Comparison of ENCODE assay signal across 8 cellular contexts in genomic region chr19:1269065-1269477, GRCh38. TPM values are rescaled to one million over a fixed set of nuclear protein-coding genes. Genes with fewer than 3 reads are reported as not detected.
DNase-seq lines count a peak whose midpoint lies in the region; ATAC-seq and TF ChIP-seq lines count a peak whose summit lies in the region.

Gene CIRBP (plus strand): TSS chr19:1269332. CDS start chr19:1270934, 1,602 bp downstream.

- H3K27ac ChIP-seq in heart right ventricle (peak within 1 kb of the TSS; percentile 91 to 100 (median 98)), upper lobe of right lung (peak within 1 kb of the TSS; percentile 95)

- no peaks in the 10 kb centered on the region for H3K27me3 Mint-ChIP-seq in T-helper 1 cell treated with Interleukin-12 subunit alpha and Interleukin-12 subunit beta and Interleukin-4 antibody, amounts not matched to agents 30 μg/mL and 1 μg/mL, for 36 hours (ENCODE audit: low read depth)
- peaks cover 9% of the 10 kb centered on the region for H3K27me3 Mint-ChIP-seq in progenitor cell of endocrine pancreas

- H3K4me1 Mint-ChIP-seq in T-helper 1 cell treated with Interleukin-12 subunit alpha and Interleukin-12 subunit beta and Interleukin-4 antibody, amounts not matched to agents 30 μg/mL and 1 μg/mL, for 36 hours (ENCODE audit: low read depth), result peaks cover 53% of the 10 kb centered on the region
- H3K4me1 Mint-ChIP-seq in progenitor cell of endocrine pancreas (ENCODE audit: low read depth), result peaks cover 48% of the 10 kb centered on the region

- intact Hi-C loops in heart right ventricle (cut with DNase I) (loop anchor here in 1 of 10 donors (2.0 kb wide), 1 partner anchor 58 kb away; no protein-coding TSS in a partner anchor), upper lobe of right lung (cut with DNase I) (no loop called here)

- H3K4me3 Mint-ChIP-seq in T-helper 1 cell treated with Interleukin-12 subunit alpha and Interleukin-12 subunit beta and Interleukin-4 antibody, amounts not matched to agents 30 μg/mL and 1 μg/mL, for 36 hours, result peak within 1 kb of the TSS; percentile 93
- H3K4me3 Mint-ChIP-seq in progenitor cell of endocrine pancreas (ENCODE audit: low read depth), result peak within 1 kb of the TSS; percentile 82

- ATAC-seq in HG02870 (IDR thresholded peaks at IDR 0.05; ENCODE audit: unreplicated experiment), result peak; percentile 63
- peak; percentile 67 to 84 (median 78) for ATAC-seq in heart right ventricle
- peak; percentile 82 for ATAC-seq in upper lobe of right lung

- H3K36me3 Mint-ChIP-seq in T-helper 1 cell treated with Interleukin-12 subunit alpha and Interleukin-12 subunit beta and Interleukin-4 antibody, amounts not matched to agents 30 μg/mL and 1 μg/mL, for 36 hours (ENCODE audit: low read depth), result peaks cover 35% of the 10 kb centered on the region
- H3K36me3 Mint-ChIP-seq in progenitor cell of endocrine pancreas (ENCODE audit: insufficient read depth), result peaks cover 24% of the 10 kb centered on the region

- TF ChIP-seq CTCF in GM13976 (IDR thresholded peaks at IDR 0.05; ENCODE audit: borderline replicate concordance, control extremely low read depth, extremely low read depth, insufficient read depth, missing control alignments), result no peak
- TF ChIP-seq CTCF in heart right ventricle (IDR thresholded peaks at IDR 0.05), result no peak
- TF ChIP-seq CTCF in progenitor cell of endocrine pancreas (IDR thresholded peaks at IDR 0.05; ENCODE audit: unreplicated experiment), result no peak
- TF ChIP-seq CTCF in upper lobe of right lung (IDR thresholded peaks at IDR 0.05), result no peak

- H3K27me3 ChIP-seq in heart right ventricle (no peaks in the 10 kb centered on the region), upper lobe of right lung (no peaks in the 10 kb centered on the region)

- H3K36me3 ChIP-seq in heart right ventricle, result peaks cover 0 to 38% (median 35%) of the 10 kb centered on the region in 9 donors
- peaks cover 37% of the 10 kb centered on the region for H3K36me3 ChIP-seq in upper lobe of right lung

- DNase-seq in GM13976 (ENCODE audit: low spot score) (peak; percentile 98), NCI-H1694 treated with DMSO at 0.1 percent for 48 hours (lab: John Stamatoyannopoulos, UW) (peak; percentile 90), amniotic epithelial cell (ENCODE audit: low read depth) (peak; percentile 97), heart right ventricle (peak; percentile 100), progenitor cell of endocrine pancreas (ENCODE audit: low spot score, unreplicated experiment) (peak; percentile 99), upper lobe of right lung (peak; percentile 100)

- no peaks in the 10 kb centered on the region for H3K9me3 Mint-ChIP-seq in T-helper 1 cell treated with Interleukin-12 subunit alpha and Interleukin-12 subunit beta and Interleukin-4 antibody, amounts not matched to agents 30 μg/mL and 1 μg/mL, for 36 hours
- no peaks in the 10 kb centered on the region for H3K9me3 Mint-ChIP-seq in progenitor cell of endocrine pancreas (ENCODE audit: low read depth)

- 0 to 1% methylated on average over 48 to 50 of the region's 50 CpGs for WGBS in heart right ventricle, 2 donors

- peak within 1 kb of the TSS; percentile 88 for H3K27ac Mint-ChIP-seq in T-helper 1 cell treated with Interleukin-12 subunit alpha and Interleukin-12 subunit beta and Interleukin-4 antibody, amounts not matched to agents 30 μg/mL and 1 μg/mL, for 36 hours
- H3K27ac Mint-ChIP-seq in progenitor cell of endocrine pancreas, result peak within 1 kb of the TSS; percentile 95

- in situ Hi-C loops in GM13976 (cut with MboI; ENCODE audit: low sequenced_read_pairs, unreplicated experiment), result no loop called here

- H3K4me3 ChIP-seq in heart right ventricle (peak within 1 kb of the TSS; percentile 57 to 98 (median 70)), upper lobe of right lung (peak within 1 kb of the TSS; percentile 69)

- H3K4me1 ChIP-seq in heart right ventricle (peaks cover 56 to 87% (median 83%) of the 10 kb centered on the region in 9 donors), upper lobe of right lung (peaks cover 73% of the 10 kb centered on the region)

- H3K9me3 ChIP-seq in heart right ventricle, result no peaks in the 10 kb centered on the region
- H3K9me3 ChIP-seq in upper lobe of right lung, result no peaks in the 10 kb centered on the region

RNA-seq across cellular contexts. Expression of gene CIRBP, which starts in this region (rescaled TPM):
- 100 to 1,000 TPM; 227 to 356 (median 280) TPM for total RNA-seq in heart right ventricle
- 100 to 1,000 TPM; 180 to 344 TPM for polyA plus RNA-seq in heart right ventricle
- total RNA-seq in progenitor cell of endocrine pancreas, result 462 and 465 TPM in 2 replicates
- 322 TPM for total RNA-seq in upper lobe of right lung

Comparison
In these comparisons a context has a peak if more than half of its experiments do, and no peak if none do; other contexts are left out.
1. Peak in every context shown above with its lines: DNase-seq, ATAC-seq, H3K4me3 ChIP-seq and H3K27ac ChIP-seq.